ENCODE assay signal across 1 cellular context in the genomic region with DNA sequence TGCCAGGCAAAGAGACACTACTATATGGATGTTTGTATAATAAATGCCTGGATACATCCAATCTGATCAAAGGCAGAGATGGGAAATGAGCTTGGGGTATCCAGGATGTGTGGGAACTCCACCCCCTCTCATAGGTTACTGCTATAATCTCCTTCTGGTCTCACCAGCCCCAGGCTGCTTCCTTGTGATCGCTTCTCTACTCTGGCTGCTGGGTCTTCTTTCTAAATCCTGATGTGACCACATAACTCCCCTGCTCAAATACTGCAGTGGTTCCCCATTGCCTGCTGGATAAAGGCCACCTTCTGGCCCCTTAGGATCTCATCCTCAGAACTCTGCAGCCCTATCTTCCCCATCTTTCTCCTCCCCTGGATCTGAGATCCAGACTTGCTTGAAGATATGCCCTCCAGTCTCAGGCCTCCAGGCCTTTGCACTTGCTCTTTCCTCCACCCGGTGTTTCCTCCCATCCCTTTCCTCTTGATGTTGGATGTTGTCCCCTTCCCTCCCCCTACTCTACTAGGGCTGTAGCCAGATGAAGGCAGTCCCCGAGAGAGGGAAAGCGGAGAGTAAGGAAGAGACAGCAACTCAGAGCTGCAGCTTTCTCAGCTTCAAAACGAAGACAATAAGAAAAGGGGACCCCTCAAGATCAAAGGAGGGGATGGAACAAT.
TF ChIP-seq lines count a peak whose summit lies in the region.

No MANE protein-coding gene starts in this region.

TF ChIP-seq in H1, 55 proteins besides CTCF, POLR2A, EP300 and RAD21:
- TF ChIP-seq CHD2 (IDR thresholded peaks at IDR 0.05; ENCODE audit: low read length) (no peak), SAP30 (IDR thresholded peaks at IDR 0.05; ENCODE audit: insufficient read depth, insufficient replicate concordance, low read length) (no peak), SP2 (IDR thresholded peaks at IDR 0.05; ENCODE audit: low read length) (no peak), SRF (IDR thresholded peaks at IDR 0.05; ENCODE audit: low read depth, low read length) (no peak), CEBPB (IDR thresholded peaks at IDR 0.05; ENCODE audit: low read depth, low read length) (no peak), TAF1 (IDR thresholded peaks at IDR 0.05; ENCODE audit: low read depth, low read length) (no peak), RBBP5 (IDR thresholded peaks at IDR 0.05; ENCODE audit: borderline replicate concordance, low read depth, low read length) (no peak), HDAC2 (IDR thresholded peaks at IDR 0.05; ENCODE audit: borderline replicate concordance in 1 of 2, low read depth in 2 of 2, low read length in 2 of 2) (no peak), ASH2L (IDR thresholded peaks at IDR 0.05; ENCODE audit: low read length) (no peak), NRF1 (IDR thresholded peaks at IDR 0.05; ENCODE audit: low read depth, low read length) (no peak)
- TF ChIP-seq, protein P1, sequence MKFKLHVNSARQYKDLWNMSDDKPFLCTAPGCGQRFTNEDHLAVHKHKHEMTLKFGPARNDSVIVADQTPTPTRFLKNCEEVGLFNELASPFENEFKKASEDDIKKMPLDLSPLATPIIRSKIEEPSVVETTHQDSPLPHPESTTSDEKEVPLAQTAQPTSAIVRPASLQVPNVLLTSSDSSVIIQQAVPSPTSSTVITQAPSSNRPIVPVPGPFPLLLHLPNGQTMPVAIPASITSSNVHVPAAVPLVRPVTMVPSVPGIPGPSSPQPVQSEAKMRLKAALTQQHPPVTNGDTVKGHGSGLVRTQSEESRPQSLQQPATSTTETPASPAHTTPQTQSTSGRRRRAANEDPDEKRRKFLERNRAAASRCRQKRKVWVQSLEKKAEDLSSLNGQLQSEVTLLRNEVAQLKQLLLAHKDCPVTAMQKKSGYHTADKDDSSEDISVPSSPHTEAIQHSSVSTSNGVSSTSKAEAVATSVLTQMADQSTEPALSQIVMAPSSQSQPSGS (IDR thresholded peaks at IDR 0.05; ENCODE audit: low read length), result no peak
